In the genomic region with DNA sequence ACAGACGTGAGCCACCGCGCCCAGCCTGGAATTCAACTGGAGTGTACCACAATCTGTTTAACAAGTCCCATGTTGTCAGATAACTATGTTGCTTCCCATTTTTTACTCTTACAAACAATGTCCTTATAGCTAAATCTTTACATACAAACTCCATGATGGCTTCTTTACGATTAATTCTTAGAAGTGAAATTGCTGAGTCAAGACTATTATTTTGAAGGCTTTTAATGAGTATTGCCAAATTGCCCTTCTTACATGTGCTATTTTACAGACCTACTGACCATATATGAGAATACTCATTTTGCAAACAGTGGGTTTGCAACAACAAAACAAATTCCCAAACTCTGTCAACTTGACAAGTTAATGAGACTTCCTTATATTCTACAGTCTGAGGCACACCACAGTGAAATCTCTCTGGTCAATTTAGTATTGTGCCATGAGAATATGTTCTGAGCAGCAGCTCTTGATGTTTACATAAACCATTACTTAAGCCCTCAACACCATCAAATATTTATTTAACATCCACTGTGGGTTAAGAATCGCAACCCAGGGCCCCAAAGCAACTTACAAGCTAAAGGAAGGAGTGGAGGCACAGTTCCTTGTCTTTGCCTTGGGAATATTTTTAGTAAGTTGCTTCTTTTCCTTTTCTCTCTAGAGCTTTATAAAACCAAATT, we compare ENCODE assay signal across 1 cellular context.
TF ChIP-seq lines count a peak whose summit lies in the region.

No MANE protein-coding gene starts in this region.

TF ChIP-seq in HepG2, 621 proteins besides CTCF, POLR2A, EP300 and RAD21 (continued from another document and continues in another):
- TF ChIP-seq, protein P1, sequence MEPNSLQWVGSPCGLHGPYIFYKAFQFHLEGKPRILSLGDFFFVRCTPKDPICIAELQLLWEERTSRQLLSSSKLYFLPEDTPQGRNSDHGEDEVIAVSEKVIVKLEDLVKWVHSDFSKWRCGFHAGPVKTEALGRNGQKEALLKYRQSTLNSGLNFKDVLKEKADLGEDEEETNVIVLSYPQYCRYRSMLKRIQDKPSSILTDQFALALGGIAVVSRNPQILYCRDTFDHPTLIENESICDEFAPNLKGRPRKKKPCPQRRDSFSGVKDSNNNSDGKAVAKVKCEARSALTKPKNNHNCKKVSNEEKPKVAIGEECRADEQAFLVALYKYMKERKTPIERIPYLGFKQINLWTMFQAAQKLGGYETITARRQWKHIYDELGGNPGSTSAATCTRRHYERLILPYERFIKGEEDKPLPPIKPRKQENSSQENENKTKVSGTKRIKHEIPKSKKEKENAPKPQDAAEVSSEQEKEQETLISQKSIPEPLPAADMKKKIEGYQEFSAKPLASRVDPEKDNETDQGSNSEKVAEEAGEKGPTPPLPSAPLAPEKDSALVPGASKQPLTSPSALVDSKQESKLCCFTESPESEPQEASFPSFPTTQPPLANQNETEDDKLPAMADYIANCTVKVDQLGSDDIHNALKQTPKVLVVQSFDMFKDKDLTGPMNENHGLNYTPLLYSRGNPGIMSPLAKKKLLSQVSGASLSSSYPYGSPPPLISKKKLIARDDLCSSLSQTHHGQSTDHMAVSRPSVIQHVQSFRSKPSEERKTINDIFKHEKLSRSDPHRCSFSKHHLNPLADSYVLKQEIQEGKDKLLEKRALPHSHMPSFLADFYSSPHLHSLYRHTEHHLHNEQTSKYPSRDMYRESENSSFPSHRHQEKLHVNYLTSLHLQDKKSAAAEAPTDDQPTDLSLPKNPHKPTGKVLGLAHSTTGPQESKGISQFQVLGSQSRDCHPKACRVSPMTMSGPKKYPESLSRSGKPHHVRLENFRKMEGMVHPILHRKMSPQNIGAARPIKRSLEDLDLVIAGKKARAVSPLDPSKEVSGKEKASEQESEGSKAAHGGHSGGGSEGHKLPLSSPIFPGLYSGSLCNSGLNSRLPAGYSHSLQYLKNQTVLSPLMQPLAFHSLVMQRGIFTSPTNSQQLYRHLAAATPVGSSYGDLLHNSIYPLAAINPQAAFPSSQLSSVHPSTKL (CRISPR knock-in tag; IDR thresholded peaks at IDR 0.05) = peak; percentile 84
- TF ChIP-seq CC2D1A (CRISPR knock-in tag; IDR thresholded peaks at IDR 0.05) (no peak), SOX6 (IDR thresholded peaks at IDR 0.05) (no peak), SOX6 (CRISPR knock-in tag; IDR thresholded peaks at IDR 0.05) (peak; percentile 67; the same call in 1 of the 2 replicates), KDM3A (CRISPR knock-in tag; IDR thresholded peaks at IDR 0.05; ENCODE audit: low read depth) (no peak), HNF4A (CRISPR knock-in tag; IDR thresholded peaks at IDR 0.05) (0 out of 2 replicates have a peak, but pooled peaks have one; percentile 16), CHD2 (IDR thresholded peaks at IDR 0.05; ENCODE audit: low read depth, low read length) (no peak), ELF3 (CRISPR knock-in tag; IDR thresholded peaks at IDR 0.05) (peak; percentile 50; the same call in 1 of the 2 replicates), ZMYM4 (CRISPR knock-in tag; IDR thresholded peaks at IDR 0.05) (peak; percentile 31; the same call in 1 of the 2 replicates), BCL6 (CRISPR knock-in tag; IDR thresholded peaks at IDR 0.05) (peak; percentile 58; the same call in 1 of the 2 replicates), CEBPB (IDR thresholded peaks at IDR 0.05; ENCODE audit: borderline replicate concordance, low read depth, low read length) (peak; percentile 24; the same call in 1 of the 2 replicates), HHEX (CRISPR knock-in tag; IDR thresholded peaks at IDR 0.05) (no peak), E2F2 (CRISPR knock-in tag; IDR thresholded peaks at IDR 0.05; ENCODE audit: borderline replicate concordance) (no peak), KDM6A (CRISPR knock-in tag; IDR thresholded peaks at IDR 0.05; ENCODE audit: low read depth) (0 out of 2 replicates have a peak, but pooled peaks have one; percentile 60), POGZ (CRISPR knock-in tag; IDR thresholded peaks at IDR 0.05) (no peak), ZFP1 (CRISPR knock-in tag; IDR thresholded peaks at IDR 0.05) (0 out of 2 replicates have a peak, but pooled peaks have one; percentile 36), HNRNPL (IDR thresholded peaks at IDR 0.05; ENCODE audit: low read depth, low read length) (no peak), SMAD9 (CRISPR knock-in tag; IDR thresholded peaks at IDR 0.05) (no peak), ZNF414 (CRISPR knock-in tag; IDR thresholded peaks at IDR 0.05) (no peak), FOXP1 (IDR thresholded peaks at IDR 0.05) (no peak), FOXP1 (CRISPR knock-in tag; IDR thresholded peaks at IDR 0.05) (peak; percentile 58; the same call in 1 of the 2 replicates), KLF16 (CRISPR knock-in tag; IDR thresholded peaks at IDR 0.05) (no peak), SOX5 (CRISPR knock-in tag; IDR thresholded peaks at IDR 0.05; ENCODE audit: borderline replicate concordance) (peak; percentile 64; the same call in 1 of the 2 replicates), PATZ1 (CRISPR knock-in tag; IDR thresholded peaks at IDR 0.05) (0 out of 2 replicates have a peak, but pooled peaks have one; percentile 23), FOXK1 (CRISPR knock-in tag; IDR thresholded peaks at IDR 0.05; ENCODE audit: borderline replicate concordance, low read depth) (peak; percentile 26; the same call in 1 of the 2 replicates), FOXA1 (IDR thresholded peaks at IDR 0.05) (peak; percentile 59), FOXA1 (CRISPR knock-in tag; IDR thresholded peaks at IDR 0.05) (peak; percentile 91), ZNF878 (CRISPR knock-in tag; IDR thresholded peaks at IDR 0.05) (no peak), SALL1 (CRISPR knock-in tag; IDR thresholded peaks at IDR 0.05) (no peak), IRX3 (CRISPR knock-in tag; IDR thresholded peaks at IDR 0.05; ENCODE audit: borderline replicate concordance, low read depth) (no peak), SAP130 (CRISPR knock-in tag; IDR thresholded peaks at IDR 0.05; ENCODE audit: low read depth) (peak; percentile 34; the same call in 1 of the 2 replicates), HBP1 (CRISPR knock-in tag; IDR thresholded peaks at IDR 0.05; ENCODE audit: low read depth) (no peak), HOMEZ (CRISPR knock-in tag; IDR thresholded peaks at IDR 0.05; ENCODE audit: low read depth) (peak; percentile 38; the same call in 1 of the 2 replicates), MED1 (CRISPR knock-in tag; IDR thresholded peaks at IDR 0.05) (peak; percentile 64; the same call in 1 of the 2 replicates), HMG20A (CRISPR knock-in tag; IDR thresholded peaks at IDR 0.05; ENCODE audit: borderline replicate concordance) (peak; percentile 59; the same call in 1 of the 2 replicates), RARA (CRISPR knock-in tag; IDR thresholded peaks at IDR 0.05) (peak; percentile 48; the same call in 1 of the 2 replicates), ETV6 (CRISPR knock-in tag; conservative IDR thresholded peaks at IDR 0.05) (no peak), NR1H2 (CRISPR knock-in tag; IDR thresholded peaks at IDR 0.05; ENCODE audit: borderline replicate concordance, low read depth) (no peak), ZBTB21 (CRISPR knock-in tag; IDR thresholded peaks at IDR 0.05) (no peak), RXRB (CRISPR knock-in tag; IDR thresholded peaks at IDR 0.05; ENCODE audit: borderline replicate concordance) (peak; percentile 50; the same call in 1 of the 2 replicates), FOXA3 (CRISPR knock-in tag; IDR thresholded peaks at IDR 0.05) (peak; percentile 92)
- TF ChIP-seq, protein P2, sequence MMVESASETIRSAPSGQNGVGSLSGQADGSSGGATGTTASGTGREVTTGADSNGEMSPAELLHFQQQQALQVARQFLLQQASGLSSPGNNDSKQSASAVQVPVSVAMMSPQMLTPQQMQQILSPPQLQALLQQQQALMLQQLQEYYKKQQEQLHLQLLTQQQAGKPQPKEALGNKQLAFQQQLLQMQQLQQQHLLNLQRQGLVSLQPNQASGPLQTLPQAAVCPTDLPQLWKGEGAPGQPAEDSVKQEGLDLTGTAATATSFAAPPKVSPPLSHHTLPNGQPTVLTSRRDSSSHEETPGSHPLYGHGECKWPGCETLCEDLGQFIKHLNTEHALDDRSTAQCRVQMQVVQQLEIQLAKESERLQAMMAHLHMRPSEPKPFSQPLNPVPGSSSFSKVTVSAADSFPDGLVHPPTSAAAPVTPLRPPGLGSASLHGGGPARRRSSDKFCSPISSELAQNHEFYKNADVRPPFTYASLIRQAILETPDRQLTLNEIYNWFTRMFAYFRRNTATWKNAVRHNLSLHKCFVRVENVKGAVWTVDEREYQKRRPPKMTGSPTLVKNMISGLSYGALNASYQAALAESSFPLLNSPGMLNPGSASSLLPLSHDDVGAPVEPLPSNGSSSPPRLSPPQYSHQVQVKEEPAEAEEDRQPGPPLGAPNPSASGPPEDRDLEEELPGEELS (CRISPR knock-in tag; IDR thresholded peaks at IDR 0.05) = peak; percentile 67
- TF ChIP-seq, protein P3, sequence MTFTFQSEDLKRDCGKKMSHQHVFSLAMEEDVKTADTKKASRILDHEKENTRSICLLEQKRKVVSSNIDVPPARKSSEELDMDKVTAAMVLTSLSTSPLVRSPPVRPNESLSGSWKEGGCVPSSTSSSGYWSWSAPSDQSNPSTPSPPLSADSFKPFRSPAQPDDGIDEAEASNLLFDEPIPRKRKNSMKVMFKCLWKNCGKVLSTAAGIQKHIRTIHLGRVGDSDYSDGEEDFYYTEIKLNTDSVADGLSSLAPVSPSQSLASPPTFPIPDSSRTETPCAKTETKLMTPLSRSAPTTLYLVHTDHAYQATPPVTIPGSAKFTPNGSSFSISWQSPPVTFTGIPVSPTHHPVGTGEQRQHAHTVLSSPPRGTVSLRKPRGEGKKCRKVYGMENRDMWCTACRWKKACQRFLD (CRISPR knock-in tag; IDR thresholded peaks at IDR 0.05; ENCODE audit: borderline replicate concordance) = no peak
- TF ChIP-seq, protein P4, sequence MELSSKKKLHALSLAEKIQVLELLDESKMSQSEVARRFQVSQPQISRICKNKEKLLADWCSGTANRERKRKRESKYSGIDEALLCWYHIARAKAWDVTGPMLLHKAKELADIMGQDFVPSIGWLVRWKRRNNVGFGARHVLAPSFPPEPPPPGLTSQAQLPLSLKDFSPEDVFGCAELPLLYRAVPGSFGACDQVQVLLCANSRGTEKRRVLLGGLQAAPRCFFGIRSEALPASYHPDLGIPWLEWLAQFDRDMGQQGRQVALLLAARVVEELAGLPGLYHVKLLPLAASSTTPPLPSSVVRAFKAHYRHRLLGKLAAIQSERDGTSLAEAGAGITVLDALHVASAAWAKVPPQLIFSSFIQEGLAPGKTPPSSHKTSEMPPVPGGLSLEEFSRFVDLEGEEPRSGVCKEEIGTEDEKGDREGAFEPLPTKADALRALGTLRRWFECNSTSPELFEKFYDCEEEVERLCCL (CRISPR knock-in tag; IDR thresholded peaks at IDR 0.05; ENCODE audit: borderline replicate concordance) = no peak
- TF ChIP-seq, protein P5, sequence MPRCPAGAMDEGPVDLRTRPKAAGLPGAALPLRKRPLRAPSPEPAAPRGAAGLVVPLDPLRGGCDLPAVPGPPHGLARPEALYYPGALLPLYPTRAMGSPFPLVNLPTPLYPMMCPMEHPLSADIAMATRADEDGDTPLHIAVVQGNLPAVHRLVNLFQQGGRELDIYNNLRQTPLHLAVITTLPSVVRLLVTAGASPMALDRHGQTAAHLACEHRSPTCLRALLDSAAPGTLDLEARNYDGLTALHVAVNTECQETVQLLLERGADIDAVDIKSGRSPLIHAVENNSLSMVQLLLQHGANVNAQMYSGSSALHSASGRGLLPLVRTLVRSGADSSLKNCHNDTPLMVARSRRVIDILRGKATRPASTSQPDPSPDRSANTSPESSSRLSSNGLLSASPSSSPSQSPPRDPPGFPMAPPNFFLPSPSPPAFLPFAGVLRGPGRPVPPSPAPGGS (CRISPR knock-in tag; IDR thresholded peaks at IDR 0.05) = no peak
